10 cellular contexts compared by ENCODE assay signal in the genomic region with DNA sequence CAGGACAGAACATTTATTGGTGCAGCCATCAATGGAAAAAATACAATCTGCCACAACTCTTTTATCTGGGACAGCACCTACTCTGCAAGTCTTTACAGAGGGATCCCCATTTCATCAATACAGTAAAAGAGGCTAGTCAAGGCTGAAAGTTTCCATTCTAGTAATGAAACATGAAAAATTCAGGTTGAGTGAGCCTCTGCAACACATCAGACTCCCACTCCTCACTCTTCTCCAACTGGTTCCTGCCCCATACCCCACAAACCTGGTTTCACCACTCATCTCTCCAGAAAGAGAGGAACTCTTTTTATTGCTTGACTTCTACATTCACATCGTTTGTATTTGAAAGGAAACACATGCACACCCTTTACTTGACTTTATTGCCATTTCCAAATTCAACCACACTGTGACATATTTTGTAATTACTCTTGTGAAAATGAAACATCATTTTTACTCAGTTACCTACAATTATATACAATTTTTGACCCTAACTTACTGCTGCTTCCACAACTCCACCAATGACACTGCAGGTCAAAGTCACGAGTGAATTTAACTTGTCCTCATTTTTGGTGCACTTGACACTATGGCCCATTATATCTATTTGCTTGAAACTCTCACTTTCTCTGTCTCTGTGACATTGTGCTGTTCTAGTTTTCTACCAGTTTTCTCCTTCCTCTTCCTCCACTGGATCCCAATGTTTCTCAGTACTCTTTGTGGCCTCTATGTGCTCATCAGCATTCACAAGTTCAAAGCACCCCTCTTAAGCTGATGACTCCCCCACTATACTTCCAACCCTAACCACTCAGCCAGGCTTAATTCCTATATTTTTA. TPM values are rescaled to one million over a fixed set of nuclear protein-coding genes. Genes with fewer than 3 reads are reported as not detected.
DNase-seq lines count a peak whose midpoint lies in the region; ATAC-seq and TF ChIP-seq lines count a peak whose summit lies in the region.
"Had no signal": no experiment of that assay in that cellular context is flagged by ENCODE, and none has a peak within 500 bp of the region (broad histone marks: within the 10 kb centered on the region; RNA-seq: fewer than 3 reads in every experiment).

No MANE protein-coding gene starts in this region.

- TF ChIP-seq POLR2A in spleen (IDR thresholded peaks at IDR 0.05): no peak

- no peak for TF ChIP-seq CTCF in spleen (IDR thresholded peaks at IDR 0.05 in 8 of 11, conservative IDR thresholded peaks at IDR 0.05 in 3 of 11)

- peak overlapping the region in 6 of 8 donors; percentile 29 to 83 (median 62) for H3K27ac ChIP-seq in spleen

- H3K36me3 ChIP-seq in spleen: peaks cover 0 to 7% (median 0%) of the 10 kb centered on the region in 6 donors

- H3K9me3 ChIP-seq in spleen: no peaks in the 10 kb centered on the region
- H3K9me3 ChIP-seq: MG63 had no signal

- WGBS in spleen, 5 donors: 32 to 47% (median 38%) methylated on average over 2 of the region's 2 CpGs

- peaks cover 35% of the 10 kb centered on the region for H3K36me3 Mint-ChIP-seq in activated T-cell treated with anti-CD3 and anti-CD28 coated beads, Interleukin-2, amount 50 U/mL, for 4 hours (ENCODE audit: insufficient read depth)

- no peaks in the 10 kb centered on the region for H3K27me3 Mint-ChIP-seq in activated T-cell treated with anti-CD3 and anti-CD28 coated beads, Interleukin-2, amount 50 U/mL, for 4 hours (ENCODE audit: low read depth)

- peaks cover 4 to 91% (median 67%) of the 10 kb centered on the region in 6 donors for H3K4me1 ChIP-seq in spleen

- ATAC-seq in activated T-cell treated with anti-CD3 and anti-CD28 coated beads, Interleukin-2, amount 50 U/mL, for 4 hours: peak; percentile 86 to 87
- ATAC-seq in GM19372 (IDR thresholded peaks at IDR 0.05; ENCODE audit: low read depth, unreplicated experiment) (peak; percentile 62), HG03439 (IDR thresholded peaks at IDR 0.05; ENCODE audit: unreplicated experiment) (peak; percentile 47), HG03354 (IDR thresholded peaks at IDR 0.05; ENCODE audit: poor library complexity, severe bottlenecking, unreplicated experiment) (no peak), HG03159 (IDR thresholded peaks at IDR 0.05; ENCODE audit: unreplicated experiment) (no peak)

- no peak overlapping the region for H3K4me3 Mint-ChIP-seq in activated T-cell treated with anti-CD3 and anti-CD28 coated beads, Interleukin-2, amount 50 U/mL, for 4 hours

- H3K4me3 ChIP-seq in spleen: no peak overlapping the region
- H3K4me3 ChIP-seq: MG63, skin epidermis had no signal

- intact Hi-C loops in spleen (cut with DNase I; ENCODE audit: low total_unique reads): no loop called here

- no peak for DNase-seq in activated T-cell treated with anti-CD3 and anti-CD28 coated beads, Interleukin-2, amount 50 U/mL, for 4 hours
- DNase-seq in activated T-cell treated with anti-CD3 and anti-CD28 coated beads for 4 hours (no peak), spleen (no peak), AG08395 (ENCODE audit: low spot score) (no peak)
- DNase-seq: MG63 had no signal

- peaks cover 45% of the 10 kb centered on the region for H3K4me1 Mint-ChIP-seq in activated T-cell treated with anti-CD3 and anti-CD28 coated beads, Interleukin-2, amount 50 U/mL, for 4 hours (ENCODE audit: low read depth)

- H3K9me3 Mint-ChIP-seq in activated T-cell treated with anti-CD3 and anti-CD28 coated beads, Interleukin-2, amount 50 U/mL, for 4 hours: no peaks in the 10 kb centered on the region

- no peaks in the 10 kb centered on the region for H3K27me3 ChIP-seq in spleen (replicated peaks in 1 of 7)
- H3K27me3 ChIP-seq: MG63 had no signal

RNA-seq across cellular contexts. Expression of gene STX6, which starts 8.0 kb away (rescaled TPM):
- 10 to 100 TPM; 26.9 to 27.6 (median 27.0) TPM for total RNA-seq in activated T-cell treated with anti-CD3 and anti-CD28 coated beads, Interleukin-2, amount 50 U/mL, for 4 hours
- 10 to 100 TPM; 18.3 to 41.4 (median 22.1) TPM for total RNA-seq in spleen
- polyA plus RNA-seq in spleen: 10 to 100 TPM in 1 of 3 donors, 1 to 10 TPM in 2; 6.8 to 10.2 (median 8.0) TPM

RNA-seq across cellular contexts. Expression of gene MR1, which starts 19.1 kb away (rescaled TPM):
- total RNA-seq in activated T-cell treated with anti-CD3 and anti-CD28 coated beads, Interleukin-2, amount 50 U/mL, for 4 hours: 10 to 100 TPM in 1 of 3 donors, 1 to 10 TPM in 2; 6.5 to 10.7 (median 8.3) TPM
- total RNA-seq in spleen: 10 to 100 TPM; 21.9 to 35.6 (median 25.8) TPM
- 1 to 10 TPM; 4.9 to 6.3 (median 6.0) TPM for polyA plus RNA-seq in spleen

Comparison
In these comparisons a context has a peak if more than half of its experiments do, and no peak if none do; other contexts are left out.
1. ATAC-seq: peak in activated T-cell treated with anti-CD3 and anti-CD28 coated beads, Interleukin-2, amount 50 U/mL, for 4 hours (2 of 2), GM19372 (single experiment) and HG03439 (single experiment); none in HG03354 (single experiment) and HG03159 (single experiment).